34 cellular contexts compared by ENCODE assay signal in the genomic region with DNA sequence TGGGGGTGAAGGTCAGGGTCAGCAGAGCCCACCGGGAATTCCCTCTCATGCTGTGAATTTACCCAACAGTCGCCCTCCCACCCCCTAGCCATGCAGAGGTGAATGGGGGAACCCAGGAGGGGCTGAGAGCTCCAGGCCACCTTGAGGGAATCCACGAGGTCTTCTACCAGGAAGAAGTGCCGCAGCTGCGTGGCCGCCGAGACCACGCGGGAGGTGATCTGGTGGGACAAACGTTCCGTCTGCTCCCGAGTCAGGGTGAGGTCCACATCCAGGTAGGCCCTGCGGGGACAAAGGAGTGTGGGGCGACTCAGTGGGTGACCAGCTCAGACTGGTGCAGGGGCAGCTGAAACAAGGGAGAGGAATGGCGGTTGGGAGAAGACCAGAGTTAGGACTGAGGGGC.
"Had no signal": no experiment of that assay in that cellular context is flagged by ENCODE, and none has a peak within 500 bp of the region (broad histone marks: within the 10 kb centered on the region; RNA-seq: fewer than 3 reads in every experiment).

No MANE protein-coding gene starts in this region.

- H3K9me3 ChIP-seq: ascending aorta had no signal

- H3K27ac Mint-ChIP-seq: activated B cell treated with CpG ODN at 0.5 μM for 24 hours; activated CD4-positive, alpha-beta memory T cell treated with anti-CD3 and anti-CD28 coated beads for 36 hours; activated CD4-positive, alpha-beta T cell treated with anti-CD3 and anti-CD28 coated beads, Interleukin-2, amount 10 ng/mL, durations not matched to agents 24 days and 14 days; activated CD8-positive, alpha-beta T cell treated with anti-CD3 and anti-CD28 coated beads for 36 hours; activated naive CD4-positive, alpha-beta T cell treated with anti-CD3 and anti-CD28 coated beads, Interleukin-2, amount 10 ng/mL, durations not matched to agents 7 days and 5 days; activated naive CD4-positive, alpha-beta T cell treated with anti-CD3 and anti-CD28 coated beads, Interleukin-2, amount 50 U/mL, for 24 hours; activated naive CD8-positive, alpha-beta T cell; activated naive CD8-positive, alpha-beta T cell treated with anti-CD3 and anti-CD28 coated beads, Interleukin-2, amount 10 ng/mL, durations not matched to agents 7 days and 5 days; activated naive CD8-positive, alpha-beta T cell treated with anti-CD3 and anti-CD28 coated beads, Interleukin-2, amount 50 U/mL, for 24 hours; activated T-helper 2 cell treated with anti-CD3 and anti-CD28 coated beads, Interferon-gamma antibody, Interleukin-2, Interleukin-4, amounts not matched to agents 10 μg/mL and 5 μg/mL and 100 μg/mL, durations not matched to agents 14 hours and 24 hours and 36 hours; T-helper 2 cell treated with Interferon-gamma antibody and Interleukin-4, amounts not matched to agents 5 μg/mL and 100 μg/mL, for 36 hours had no signal

- H3K27ac ChIP-seq: ascending aorta, cardiac muscle cell, VCaP had no signal

- DNase-seq: activated B cell treated with CpG ODN at 0.5 μM for 24 hours; activated CD4-positive, alpha-beta memory T cell treated with anti-CD3 and anti-CD28 coated beads for 36 hours; activated CD4-positive, alpha-beta T cell treated with anti-CD3 and anti-CD28 coated beads for 4 hours; activated CD4-positive, alpha-beta T cell treated with anti-CD3 and anti-CD28 coated beads, Interleukin-2, amount 10 ng/mL, durations not matched to agents 24 days and 14 days; activated CD4-positive, alpha-beta T cell treated with anti-CD3 and anti-CD28 coated beads, Interleukin-2, amount 50 U/mL, for 1 hour; activated CD4-positive, alpha-beta T cell treated with anti-CD3 and anti-CD28 coated beads, Interleukin-2, amount 50 U/mL, for 4 hours; activated CD4-positive, CD25-positive, alpha-beta regulatory T cell treated with anti-CD3 and anti-CD28 coated beads, Interleukin-2, amount 50 U/mL, for 72 hours; activated CD8-positive, alpha-beta memory T cell treated with anti-CD3 and anti-CD28 coated beads, Interleukin-2, amount 50 U/mL, for 4 hours; activated CD8-positive, alpha-beta T cell treated with anti-CD3 and anti-CD28 coated beads for 36 hours; activated effector memory CD4-positive, alpha-beta T cell treated with Interleukin-2 at 50 U/mL for 16 hours; activated gamma-delta T cell; activated naive CD4-positive, alpha-beta T cell treated with anti-CD3 and anti-CD28 coated beads, Interleukin-2, amount 10 ng/mL, durations not matched to agents 7 days and 5 days; activated naive CD4-positive, alpha-beta T cell treated with Interleukin-2 at 50 U/mL for 16 hours; activated naive CD8-positive, alpha-beta T cell treated with anti-CD3 and anti-CD28 coated beads, Interleukin-2, amount 10 ng/mL, durations not matched to agents 7 days and 5 days; activated naive CD8-positive, alpha-beta T cell treated with anti-CD3 and anti-CD28 coated beads, Interleukin-2, amount 50 U/mL, for 24 hours; activated T-cell treated with anti-CD3 and anti-CD28 coated beads for 4 hours; activated T-cell treated with anti-CD3 and anti-CD28 coated beads, Interleukin-2, amount 50 U/mL, for 1 hour; activated T-cell treated with anti-CD3 and anti-CD28 coated beads, Interleukin-2, amount 50 U/mL, for 48 hours; amygdala; anterior cingulate cortex; caudate nucleus; cerebellar nuclear complex; T-cell; T-helper 2 cell; T-helper 9 cell had no signal

- H3K36me3 ChIP-seq: ascending aorta, cardiac muscle cell had no signal

- ATAC-seq: activated CD8-positive, alpha-beta T cell treated with anti-CD3 and anti-CD28 coated beads for 36 hours; activated naive CD8-positive, alpha-beta T cell treated with anti-CD3 and anti-CD28 coated beads, Interleukin-2, amount 50 U/mL, for 24 hours; T-cell had no signal

- H3K27me3 ChIP-seq: ascending aorta, cardiac muscle cell had no signal

- H3K36me3 Mint-ChIP-seq: activated CD4-positive, alpha-beta memory T cell treated with anti-CD3 and anti-CD28 coated beads for 36 hours; activated naive CD4-positive, alpha-beta T cell treated with anti-CD3 and anti-CD28 coated beads, Interleukin-2, amount 10 ng/mL, durations not matched to agents 7 days and 5 days; activated naive CD4-positive, alpha-beta T cell treated with anti-CD3 and anti-CD28 coated beads, Interleukin-2, amount 50 U/mL, for 24 hours; activated naive CD8-positive, alpha-beta T cell; activated naive CD8-positive, alpha-beta T cell treated with anti-CD3 and anti-CD28 coated beads, Interleukin-2, amount 10 ng/mL, durations not matched to agents 7 days and 5 days; T-cell had no signal

- H3K4me3 Mint-ChIP-seq: activated B cell treated with CpG ODN at 0.5 μM for 24 hours; activated CD4-positive, alpha-beta memory T cell treated with anti-CD3 and anti-CD28 coated beads for 36 hours; activated CD4-positive, alpha-beta T cell treated with anti-CD3 and anti-CD28 coated beads, Interleukin-2, amount 10 ng/mL, durations not matched to agents 24 days and 14 days; activated CD8-positive, alpha-beta T cell treated with anti-CD3 and anti-CD28 coated beads for 36 hours; activated naive CD4-positive, alpha-beta T cell treated with anti-CD3 and anti-CD28 coated beads, Interleukin-2, amount 10 ng/mL, durations not matched to agents 7 days and 5 days; activated naive CD4-positive, alpha-beta T cell treated with anti-CD3 and anti-CD28 coated beads, Interleukin-2, amount 50 U/mL, for 24 hours; activated naive CD8-positive, alpha-beta T cell; activated naive CD8-positive, alpha-beta T cell treated with anti-CD3 and anti-CD28 coated beads, Interleukin-2, amount 10 ng/mL, durations not matched to agents 7 days and 5 days; activated naive CD8-positive, alpha-beta T cell treated with anti-CD3 and anti-CD28 coated beads, Interleukin-2, amount 50 U/mL, for 24 hours; brain; central memory CD8-positive, alpha-beta T cell; T-cell; T-helper 2 cell treated with Interferon-gamma antibody and Interleukin-4, amounts not matched to agents 5 μg/mL and 100 μg/mL, for 36 hours had no signal

- H3K9me3 Mint-ChIP-seq: activated B cell treated with CpG ODN at 0.5 μM for 24 hours; activated CD4-positive, alpha-beta memory T cell treated with anti-CD3 and anti-CD28 coated beads for 36 hours; activated CD4-positive, alpha-beta T cell treated with anti-CD3 and anti-CD28 coated beads, Interleukin-2, amount 10 ng/mL, durations not matched to agents 24 days and 14 days; activated CD8-positive, alpha-beta T cell treated with anti-CD3 and anti-CD28 coated beads for 36 hours; activated naive CD4-positive, alpha-beta T cell treated with anti-CD3 and anti-CD28 coated beads, Interleukin-2, amount 10 ng/mL, durations not matched to agents 7 days and 5 days; activated naive CD4-positive, alpha-beta T cell treated with anti-CD3 and anti-CD28 coated beads, Interleukin-2, amount 50 U/mL, for 24 hours; activated naive CD8-positive, alpha-beta T cell treated with anti-CD3 and anti-CD28 coated beads, Interleukin-2, amount 10 ng/mL, durations not matched to agents 7 days and 5 days; activated naive CD8-positive, alpha-beta T cell treated with anti-CD3 and anti-CD28 coated beads, Interleukin-2, amount 50 U/mL, for 24 hours; activated T-helper 2 cell treated with anti-CD3 and anti-CD28 coated beads, Interferon-gamma antibody, Interleukin-2, Interleukin-4, amounts not matched to agents 10 μg/mL and 5 μg/mL and 100 μg/mL, durations not matched to agents 14 hours and 24 hours and 36 hours; central memory CD8-positive, alpha-beta T cell; T-cell; T-helper 2 cell treated with Interferon-gamma antibody and Interleukin-4, amounts not matched to agents 5 μg/mL and 100 μg/mL, for 36 hours had no signal

- H3K4me3 ChIP-seq: ascending aorta, cardiac muscle cell had no signal
